Comparison of ENCODE assay signal across 8 cellular contexts in the genomic region with DNA sequence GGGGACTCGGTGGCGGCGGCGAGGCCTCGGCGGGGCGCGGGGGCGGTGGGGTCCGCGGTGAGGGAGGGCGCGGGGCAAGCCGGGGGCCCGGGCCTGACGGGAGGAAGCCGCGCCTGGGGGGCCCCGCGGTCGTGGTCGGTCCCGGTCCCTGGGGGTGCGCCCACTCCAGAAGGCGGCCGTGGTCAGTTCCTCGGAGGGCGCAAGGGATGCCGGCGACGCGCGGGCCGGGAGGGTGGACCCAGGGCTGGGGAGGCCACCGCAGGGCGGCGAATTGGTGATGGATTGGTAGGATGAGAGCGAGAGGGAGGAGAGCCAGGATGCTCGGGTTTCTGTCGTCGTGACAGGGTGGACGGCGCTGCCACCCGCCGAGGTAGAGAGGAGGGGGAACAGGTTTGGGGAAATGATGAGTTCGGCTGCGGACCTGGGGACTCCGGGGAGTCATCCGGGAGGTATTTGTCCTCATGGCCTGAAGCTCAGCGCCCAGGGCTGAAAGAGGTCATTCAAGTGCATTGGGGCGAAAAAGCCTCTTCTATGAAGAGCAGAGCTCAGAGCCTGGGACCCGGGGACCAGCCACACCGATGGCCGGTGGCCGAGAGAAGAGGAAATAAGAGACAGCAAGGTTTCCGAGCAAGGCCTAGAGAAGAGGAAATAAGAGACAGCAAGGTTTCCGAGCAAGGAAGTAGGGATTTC.
DNase-seq lines count a peak whose midpoint lies in the region; ATAC-seq and FAIRE-seq lines count a peak whose summit lies in the region.

No MANE protein-coding gene starts in this region.

- DNase-seq in AML-193 (lab: John Stamatoyannopoulos, UW) (peak; percentile 54 to 68), OCI-M1 (lab: John Stamatoyannopoulos, UW) (peak; percentile 43), germinal center (ENCODE audit: low spot score) (peak; percentile 63), nucleus accumbens (lab: John Stamatoyannopoulos, UW) (peak in 46 of 56 donors; percentile 4 to 71 (median 34)), urothelium cell line (ENCODE audit: low spot score) (peak; percentile 59)
- DNase-seq in activated naive CD4-positive, alpha-beta T cell treated with anti-CD3 and anti-CD28 coated beads, Interleukin-2, amount 50 U/mL, for 16 hours, result peak; percentile 30

- ATAC-seq in GM18907 (IDR thresholded peaks at IDR 0.05; ENCODE audit: unreplicated experiment), result peak; percentile 39
- peak; percentile 29 for ATAC-seq in HG03108 (IDR thresholded peaks at IDR 0.05; ENCODE audit: unreplicated experiment)

- FAIRE-seq in urothelium cell line (lab: Jason Lieb, UNC), result no peak

Comparison
In these comparisons a context has a peak if more than half of its experiments do, and no peak if none do; other contexts are left out.
1. Peak in every context shown above with its lines: DNase-seq and ATAC-seq.